ENCODE assay signal across 1 cellular context in genomic region chr12:6851921-6852650, GRCh38.
TF ChIP-seq lines count a peak whose summit lies in the region.

Gene USP5, plus strand, starts transcription at chr12:6852150. Its CDS starts 30 bp downstream, at chr12:6852180.

TF ChIP-seq in HepG2, 621 proteins besides CTCF, POLR2A, EP300 and RAD21 (continued from another document and continues in another):
- TF ChIP-seq ZNF142 (CRISPR knock-in tag; IDR thresholded peaks at IDR 0.05) (no peak), TCF7 (IDR thresholded peaks at IDR 0.05; ENCODE audit: low read depth) (no peak), ZBTB7A (CRISPR knock-in tag; IDR thresholded peaks at IDR 0.05) (no peak), ZBTB21 (CRISPR knock-in tag; IDR thresholded peaks at IDR 0.05) (0 out of 2 replicates have a peak, but pooled peaks have one; percentile 34), PHB2 (IDR thresholded peaks at IDR 0.05; ENCODE audit: partially characterized antibody) (no peak), ZNF747 (CRISPR knock-in tag; IDR thresholded peaks at IDR 0.05; ENCODE audit: borderline replicate concordance) (peak; percentile 74; the same call in 1 of the 2 replicates), SIN3A (IDR thresholded peaks at IDR 0.05; ENCODE audit: borderline replicate concordance, low read depth, low read length) (peak; percentile 36; the same call in 1 of the 2 replicates), ZFP41 (CRISPR knock-in tag; IDR thresholded peaks at IDR 0.05; ENCODE audit: borderline replicate concordance) (no peak), ZBTB2 (CRISPR knock-in tag; IDR thresholded peaks at IDR 0.05; ENCODE audit: low read depth) (peak; percentile 47; the same call in 1 of the 2 replicates), ZNF10 (CRISPR knock-in tag; IDR thresholded peaks at IDR 0.05; ENCODE audit: borderline replicate concordance, low read depth) (no peak), TBL1XR1 (IDR thresholded peaks at IDR 0.05; ENCODE audit: borderline replicate concordance, low read length, partially characterized antibody) (peak; percentile 91), ZNF260 (CRISPR knock-in tag; IDR thresholded peaks at IDR 0.05; ENCODE audit: borderline replicate concordance, low read depth) (no peak), NR3C1 (CRISPR knock-in tag; IDR thresholded peaks at IDR 0.05) (no peak), ZFP1 (CRISPR knock-in tag; IDR thresholded peaks at IDR 0.05) (no peak), BATF2 (CRISPR knock-in tag; IDR thresholded peaks at IDR 0.05) (no peak), CENPX (CRISPR knock-in tag; IDR thresholded peaks at IDR 0.05) (no peak), ZNF879 (CRISPR knock-in tag; IDR thresholded peaks at IDR 0.05) (no peak; the same call in 1 of the 2 replicates), MBNL3 (CRISPR knock-in tag; conservative IDR thresholded peaks at IDR 0.05) (no peak), CHCHD3 (CRISPR knock-in tag; IDR thresholded peaks at IDR 0.05) (no peak), RBFOX2 (IDR thresholded peaks at IDR 0.05; ENCODE audit: low read depth, low read length) (peak; percentile 85), ZNF253 (CRISPR knock-in tag; IDR thresholded peaks at IDR 0.05; ENCODE audit: borderline replicate concordance) (no peak), ZNF629 (CRISPR knock-in tag; conservative IDR thresholded peaks at IDR 0.05) (no peak), ZNF276 (CRISPR knock-in tag; IDR thresholded peaks at IDR 0.05; ENCODE audit: low read depth) (no peak), TEAD2 (CRISPR knock-in tag; IDR thresholded peaks at IDR 0.05) (no peak), MYPOP (CRISPR knock-in tag; IDR thresholded peaks at IDR 0.05) (peak; percentile 80), RFXAP (CRISPR knock-in tag; IDR thresholded peaks at IDR 0.05; ENCODE audit: borderline replicate concordance) (peak; percentile 56; the same call in 1 of the 2 replicates), TAF15 (IDR thresholded peaks at IDR 0.05; ENCODE audit: low read depth, low read length, poor library complexity, severe bottlenecking) (peak; percentile 52), ZNF709 (CRISPR knock-in tag; IDR thresholded peaks at IDR 0.05) (no peak), ARNT (IDR thresholded peaks at IDR 0.05) (no peak), NBN (conservative IDR thresholded peaks at IDR 0.05) (no peak), ZNF510 (CRISPR knock-in tag; IDR thresholded peaks at IDR 0.05; ENCODE audit: low read depth) (no peak), MYNN (CRISPR knock-in tag; IDR thresholded peaks at IDR 0.05; ENCODE audit: low read depth) (no peak), ZNF784 (CRISPR knock-in tag; IDR thresholded peaks at IDR 0.05; ENCODE audit: borderline replicate concordance) (no peak), HOXA3 (CRISPR knock-in tag; IDR thresholded peaks at IDR 0.05) (peak; percentile 65), SNAPC4 (CRISPR knock-in tag; IDR thresholded peaks at IDR 0.05) (peak; percentile 45; the same call in 1 of the 2 replicates), ZNF460 (CRISPR knock-in tag; IDR thresholded peaks at IDR 0.05; ENCODE audit: borderline replicate concordance) (no peak), KDM5A (IDR thresholded peaks at IDR 0.05; ENCODE audit: borderline replicate concordance, low read length) (peak; percentile 70; the same call in 1 of the 2 replicates), ZBTB44 (CRISPR knock-in tag; IDR thresholded peaks at IDR 0.05) (no peak), ZBTB33 (CRISPR knock-in tag; IDR thresholded peaks at IDR 0.05) (no peak)
